In the genomic region with DNA sequence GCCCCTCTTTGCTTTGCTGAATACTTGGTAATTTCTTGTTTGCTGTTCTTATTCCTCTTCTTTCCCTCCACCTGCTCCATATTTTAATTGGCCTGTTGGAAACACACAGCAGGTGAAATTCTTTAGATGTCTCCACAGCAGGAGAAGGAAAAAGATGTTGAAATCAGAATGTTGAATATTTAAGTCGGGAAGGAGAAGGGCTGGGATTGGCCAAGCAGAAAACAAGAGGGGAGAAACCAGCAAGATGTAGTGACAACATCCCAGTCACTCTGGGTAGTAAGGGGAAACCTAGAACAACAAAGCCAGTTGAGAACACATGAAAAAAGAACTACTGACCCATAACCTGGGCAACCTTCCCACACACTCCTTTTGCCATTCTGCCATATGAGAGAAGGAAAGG, we compare ENCODE assay signal across 16 cellular contexts.
"Had no signal": no experiment of that assay in that cellular context is flagged by ENCODE, and none has a peak within 500 bp of the region (broad histone marks: within the 10 kb centered on the region; RNA-seq: fewer than 3 reads in every experiment).

No MANE protein-coding gene starts in this region.

- H3K9me3 Mint-ChIP-seq: activated naive CD4-positive, alpha-beta T cell treated with anti-CD3 and anti-CD28 coated beads, Interleukin-2, amount 50 U/mL, for 72 hours; naive thymus-derived CD8-positive, alpha-beta T cell had no signal

- ATAC-seq: activated naive CD4-positive, alpha-beta T cell treated with anti-CD3 and anti-CD28 coated beads, Interleukin-2, amount 50 U/mL, for 72 hours; naive thymus-derived CD8-positive, alpha-beta T cell; stimulated activated naive B cell treated with anti-CD40 and anti-IgM and Interleukin-4, amounts not matched to agents 10 μg/mL and 1 μg/mL and 100 μg/mL, for 72 hours had no signal

- H3K4me1 Mint-ChIP-seq: naive thymus-derived CD8-positive, alpha-beta T cell; stimulated activated naive B cell treated with anti-CD40 and anti-IgM and Interleukin-4, amounts not matched to agents 10 μg/mL and 1 μg/mL and 100 μg/mL, for 72 hours had no signal

- FAIRE-seq: astrocyte had no signal

- H3K36me3 Mint-ChIP-seq: activated naive CD4-positive, alpha-beta T cell treated with anti-CD3 and anti-CD28 coated beads, Interleukin-2, amount 50 U/mL, for 72 hours; naive thymus-derived CD8-positive, alpha-beta T cell; stimulated activated naive B cell treated with anti-CD40 and anti-IgM and Interleukin-4, amounts not matched to agents 10 μg/mL and 1 μg/mL and 100 μg/mL, for 72 hours had no signal

- H3K27me3 ChIP-seq: adrenal gland, spleen had no signal

- H3K27ac Mint-ChIP-seq: activated naive CD4-positive, alpha-beta T cell treated with anti-CD3 and anti-CD28 coated beads, Interleukin-2, amount 50 U/mL, for 72 hours; naive thymus-derived CD8-positive, alpha-beta T cell; stimulated activated naive B cell treated with anti-CD40 and anti-IgM and Interleukin-4, amounts not matched to agents 10 μg/mL and 1 μg/mL and 100 μg/mL, for 72 hours had no signal

- H3K27ac ChIP-seq: adrenal gland, parathyroid adenoma, spleen, WERI-Rb-1 had no signal

- H3K27me3 Mint-ChIP-seq: stimulated activated naive B cell treated with anti-CD40 and anti-IgM and Interleukin-4, amounts not matched to agents 10 μg/mL and 1 μg/mL and 100 μg/mL, for 72 hours had no signal

- H3K4me3 Mint-ChIP-seq: naive thymus-derived CD8-positive, alpha-beta T cell; stimulated activated naive B cell treated with anti-CD40 and anti-IgM and Interleukin-4, amounts not matched to agents 10 μg/mL and 1 μg/mL and 100 μg/mL, for 72 hours had no signal

- H3K4me1 ChIP-seq: adrenal gland, parathyroid adenoma, spleen had no signal

- H3K4me3 ChIP-seq: adrenal gland, spleen had no signal

- H2AFZ ChIP-seq: parathyroid adenoma had no signal

- H3K36me3 ChIP-seq: adrenal gland, spleen, WERI-Rb-1 had no signal

- DNase-seq: activated CD4-positive, alpha-beta T cell treated with anti-CD3 and anti-CD28 coated beads, Interleukin-2, amount 50 U/mL, for 4 hours; activated gamma-delta T cell treated with Interleukin-2 at 50 U/mL for 16 hours; adrenal gland; dermis blood vessel endothelial cell; effector memory CD4-positive, alpha-beta T cell; foreskin fibroblast; glutamatergic neuron; hippocampal formation; naive thymus-derived CD8-positive, alpha-beta T cell; spleen; stimulated activated naive B cell treated with anti-CD40 and anti-IgM and Interleukin-4, amounts not matched to agents 10 μg/mL and 1 μg/mL and 100 μg/mL, for 72 hours; T-helper 2 cell; WERI-Rb-1 had no signal

- H3K79me2 ChIP-seq: parathyroid adenoma had no signal
